1 cellular context compared by ENCODE assay signal in the genomic region with DNA sequence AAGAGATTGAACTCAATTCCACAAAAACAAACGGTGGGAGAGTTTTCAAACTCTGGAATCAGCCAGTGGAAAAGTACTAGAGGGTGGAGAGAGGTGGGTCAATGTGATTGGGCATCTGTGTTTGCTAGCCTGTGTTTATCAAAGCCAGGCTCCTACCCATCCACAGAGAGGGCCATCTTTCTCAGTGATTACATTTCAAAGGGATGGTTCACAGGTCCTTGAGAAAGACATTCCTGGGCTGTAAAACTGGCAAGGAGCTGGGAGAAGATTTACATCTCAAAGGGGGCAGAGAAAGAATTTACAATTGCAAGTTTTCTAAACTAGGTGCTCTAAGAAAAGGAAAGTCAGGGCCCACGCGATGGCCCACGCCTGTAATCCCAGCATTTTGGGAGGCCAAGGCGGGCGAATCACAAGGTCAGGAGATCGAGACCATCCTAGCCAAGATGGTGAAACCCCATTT.
TF ChIP-seq lines count a peak whose summit lies in the region.

No MANE protein-coding gene starts in this region.

TF ChIP-seq in GM23338, 12 proteins besides CTCF, POLR2A, EP300 and RAD21 (continued from another document):
- peak; percentile 70; the same call in 1 of the 2 replicates for TF ChIP-seq ZNF462 (CRISPR knock-in tag; IDR thresholded peaks at IDR 0.05)
TF ChIP-seq in GM23338: peak in this region for 5.
